ENCODE assay signal across 15 cellular contexts in the genomic region with DNA sequence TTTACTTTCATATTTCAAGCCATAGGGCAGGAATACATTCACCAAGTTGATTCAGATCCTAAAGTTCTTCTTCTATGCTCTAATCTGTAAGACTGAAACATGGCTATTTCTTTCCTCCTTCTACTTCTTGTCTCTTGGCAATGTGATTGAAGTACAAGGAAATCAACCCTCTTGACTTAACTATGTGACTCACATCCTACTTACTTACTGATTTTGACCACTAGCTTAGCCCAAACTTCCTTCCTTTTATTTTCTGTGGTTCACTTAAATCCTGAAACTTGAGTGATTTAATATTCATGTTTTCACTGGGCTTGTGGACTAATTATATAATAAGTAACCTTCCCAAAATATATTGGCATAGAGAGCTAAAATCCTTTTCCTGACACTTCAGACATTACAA.
A peak's percentile ranks its signal among the peaks of the same experiment; 100 is the strongest.
DNase-seq lines count a peak whose midpoint lies in the region; ATAC-seq and TF ChIP-seq lines count a peak whose summit lies in the region.
"Had no signal": no experiment of that assay in that cellular context is flagged by ENCODE, and none has a peak within 500 bp of the region (broad histone marks: within the 10 kb centered on the region; RNA-seq: fewer than 3 reads in every experiment).

No MANE protein-coding gene starts in this region.

- TF ChIP-seq CTCF in astrocyte of the cerebellum (IDR thresholded peaks at IDR 0.05; ENCODE audit: low read depth, low read length, missing control alignments), result no peak
- TF ChIP-seq CTCF in MM.1S (IDR thresholded peaks at IDR 0.05; ENCODE audit: low read length), result no peak

- no peak overlapping the region for H2AFZ ChIP-seq in MM.1S (ENCODE audit: low read length)
- H2AFZ ChIP-seq: hepatocyte, parathyroid adenoma had no signal

- ATAC-seq in GM19463 (IDR thresholded peaks at IDR 0.05; ENCODE audit: unreplicated experiment) (no peak), GM19452 (IDR thresholded peaks at IDR 0.05; ENCODE audit: unreplicated experiment) (no peak), HG02885 (IDR thresholded peaks at IDR 0.05; ENCODE audit: poor library complexity, unreplicated experiment) (no peak)
- ATAC-seq: left colon; stimulated activated naive CD8-positive, alpha-beta T cell treated with anti-CD3 and anti-CD28 coated beads, Interleukin-15, amount 100 ng/mL, for 72 hours had no signal

- H4K20me1 ChIP-seq in MM.1S (ENCODE audit: insufficient read depth, low read length), result no peaks in the 10 kb centered on the region

- H3K4me2 ChIP-seq in MM.1S (ENCODE audit: low read depth, low read length), result no peak overlapping the region
- H3K4me2 ChIP-seq: hepatocyte had no signal

- H3K4me3 ChIP-seq in astrocyte of the cerebellum (ENCODE audit: low read depth, low read length) (no peak overlapping the region), MM.1S (ENCODE audit: low read length) (no peak overlapping the region)
- H3K4me3 ChIP-seq: hepatocyte had no signal

- H3K27me3 ChIP-seq in MM.1S (replicated peaks; ENCODE audit: insufficient read depth, low read length), result no peaks in the 10 kb centered on the region
- H3K27me3 ChIP-seq: hepatocyte had no signal

- no peaks in the 10 kb centered on the region for H3K79me2 ChIP-seq in MM.1S (ENCODE audit: low read length)
- H3K79me2 ChIP-seq: hepatocyte, parathyroid adenoma had no signal

- H3K4me1 ChIP-seq in MM.1S (ENCODE audit: low read length), result no peaks in the 10 kb centered on the region
- H3K4me1 ChIP-seq: parathyroid adenoma had no signal

- H3F3A ChIP-seq in MM.1S (ENCODE audit: insufficient read depth, low read length), result no peaks in the 10 kb centered on the region

- H3K9me2 ChIP-seq in MM.1S (replicated peaks; ENCODE audit: insufficient read depth, low read length), result no peaks in the 10 kb centered on the region

- peak; percentile 3 for DNase-seq in AG08395 (ENCODE audit: low spot score)
- peak; percentile 92 to 93 for DNase-seq in Kasumi-1 (lab: John Stamatoyannopoulos, UW)
- DNase-seq in astrocyte of the cerebellum (ENCODE audit: low read depth), result peak; percentile 32
- DNase-seq in iris pigment epithelial cell (ENCODE audit: low read depth), result peak; percentile 69
- no peak for DNase-seq in MM.1S
- DNase-seq: Calu3; left colon; NCI-H1417 treated with DMSO at 0.1 percent for 48 hours; NCI-H2171 treated with DMSO at 0.1 percent for 48 hours; stimulated activated naive CD8-positive, alpha-beta T cell treated with anti-CD3 and anti-CD28 coated beads, Interleukin-15, amount 100 ng/mL, for 72 hours had no signal

- no peaks in the 10 kb centered on the region for H3K9me3 ChIP-seq in MM.1S (replicated peaks; ENCODE audit: insufficient read depth, low read length)

- H3K27ac ChIP-seq in MM.1S (ENCODE audit: low read length), result no peak overlapping the region
- H3K27ac ChIP-seq: hepatocyte, parathyroid adenoma had no signal

- in situ Hi-C loops in astrocyte of the cerebellum (cut with HindIII; ENCODE audit: low sequenced_read_pairs), result no loop called here

- no peaks in the 10 kb centered on the region for H3K36me3 ChIP-seq in MM.1S (replicated peaks; ENCODE audit: insufficient read depth, low read length)

- H3K9ac ChIP-seq in MM.1S (ENCODE audit: low read length), result no peak overlapping the region
- H3K9ac ChIP-seq: parathyroid adenoma had no signal
